Comparison of ENCODE assay signal across 15 cellular contexts in genomic region chr3:47002490-47003410, GRCh38. TPM values are rescaled to one million over a fixed set of nuclear protein-coding genes. Genes with fewer than 3 reads are reported as not detected.
A peak's percentile ranks its signal among the peaks of the same experiment; 100 is the strongest.
DNase-seq lines count a peak whose midpoint lies in the region; ATAC-seq and TF ChIP-seq lines count a peak whose summit lies in the region.
"Had no signal": no experiment of that assay in that cellular context is flagged by ENCODE, and none has a peak within 500 bp of the region (broad histone marks: within the 10 kb centered on the region; RNA-seq: fewer than 3 reads in every experiment).

No MANE protein-coding gene starts in this region.

- H3K23ac ChIP-seq in mesendoderm (ENCODE audit: low read length): no peak overlapping the region

- H3K4me3 ChIP-seq in brain microvascular endothelial cell (ENCODE audit: low read depth, low read length) (no peak overlapping the region), mesendoderm (ENCODE audit: low read length) (no peak overlapping the region)
- H3K4me3 ChIP-seq: breast epithelium, PC-9 had no signal

- no peak overlapping the region for H3K27ac ChIP-seq in brain microvascular endothelial cell
- no peak overlapping the region for H3K27ac ChIP-seq in mesendoderm (ENCODE audit: low read depth, low read length)
- H3K27ac ChIP-seq: breast epithelium, C4-2B, PC-9 had no signal

- TF ChIP-seq CTCF in Calu3 (IDR thresholded peaks at IDR 0.05; ENCODE audit: unreplicated experiment) (no peak), GM10266 (IDR thresholded peaks at IDR 0.05; ENCODE audit: control insufficient read depth, insufficient read depth, low read depth, missing control alignments) (peak; percentile 18), brain microvascular endothelial cell (IDR thresholded peaks at IDR 0.05; ENCODE audit: low read depth, low read length, missing control alignments) (peak; percentile 24)

- no peaks in the 10 kb centered on the region for H3K79me2 ChIP-seq in mesendoderm (ENCODE audit: control insufficient read depth, insufficient read depth, low read length)

- DNase-seq in Calu3: no peak
- no peak for DNase-seq in GM10266 (ENCODE audit: extremely low spot score)
- DNase-seq in brain microvascular endothelial cell: no peak
- peak; percentile 67 for DNase-seq in mesendoderm
- no peak for DNase-seq in OCI-M2 (lab: John Stamatoyannopoulos, UW; ENCODE audit: unreplicated experiment)
- DNase-seq in hypothalamus (lab: John Stamatoyannopoulos, UW): no peak
- DNase-seq: activated naive CD4-positive, alpha-beta T cell; effector memory CD8-positive, alpha-beta T cell; NCI-H2081; NCI-H526 treated with DMSO at 0.1 percent for 48 hours; nucleus accumbens; PC-9 had no signal

- H3K18ac ChIP-seq in mesendoderm (ENCODE audit: low read length): no peak overlapping the region

- no peak overlapping the region for H3K4me3 Mint-ChIP-seq in Calu3 (ENCODE audit: low read depth, unreplicated experiment)
- H3K4me3 Mint-ChIP-seq: effector memory CD8-positive, alpha-beta T cell had no signal

- no peak overlapping the region for H3K4ac ChIP-seq in mesendoderm (ENCODE audit: low read depth, low read length)

- no peak overlapping the region for H3K56ac ChIP-seq in mesendoderm (ENCODE audit: low read length)

- peaks cover 11% of the 10 kb centered on the region for H3K36me3 ChIP-seq in brain microvascular endothelial cell (replicated peaks)
- no peaks in the 10 kb centered on the region for H3K36me3 ChIP-seq in mesendoderm (ENCODE audit: control insufficient read depth, insufficient read depth, low read length)

- in situ Hi-C loops in brain microvascular endothelial cell (cut with HindIII; ENCODE audit: low pct_ligation_motif_present, low sequenced_read_pairs): no loop called here

- H3K9ac ChIP-seq in mesendoderm (ENCODE audit: low read length): no peak overlapping the region

- TSS peak; percentile 7 for BruUV-seq in Calu3 (replicated peaks; lab: Mats Ljungman, UMichigan)

- H3K4me1 ChIP-seq in mesendoderm (ENCODE audit: control insufficient read depth, low read depth, low read length): no peaks in the 10 kb centered on the region
- H3K4me1 ChIP-seq: breast epithelium had no signal

- no peaks in the 10 kb centered on the region for H3K4me1 Mint-ChIP-seq in Calu3 (ENCODE audit: low read depth, unreplicated experiment)

- no peak overlapping the region for H4K5ac ChIP-seq in mesendoderm (ENCODE audit: low read length)

- H3K27ac Mint-ChIP-seq in Calu3 (ENCODE audit: unreplicated experiment): no peak overlapping the region

- peaks cover 47% of the 10 kb centered on the region for H3K36me3 Mint-ChIP-seq in Calu3 (ENCODE audit: insufficient read depth, unreplicated experiment)

- H3K4me2 ChIP-seq in mesendoderm (ENCODE audit: low read length): no peak overlapping the region
- H3K4me2 ChIP-seq: PC-9 had no signal

- H2BK5ac ChIP-seq in mesendoderm (ENCODE audit: low read length): no peak overlapping the region

- ATAC-seq in GM21529 (IDR thresholded peaks at IDR 0.05; ENCODE audit: unreplicated experiment): no peak
- ATAC-seq: effector memory CD8-positive, alpha-beta T cell had no signal

- H3K79me1 ChIP-seq in mesendoderm (ENCODE audit: low read length): no peaks in the 10 kb centered on the region

- H4K8ac ChIP-seq in mesendoderm (ENCODE audit: low read depth, low read length): no peak overlapping the region

- H2BK15ac ChIP-seq in mesendoderm (replicated peaks; ENCODE audit: low read depth): no peak overlapping the region

- no peak overlapping the region for H2BK120ac ChIP-seq in mesendoderm (ENCODE audit: low read depth, low read length)

- H3K27me3 Mint-ChIP-seq in Calu3 (ENCODE audit: unreplicated experiment): no peaks in the 10 kb centered on the region
- H3K27me3 Mint-ChIP-seq: effector memory CD8-positive, alpha-beta T cell had no signal

- no peaks in the 10 kb centered on the region for H3K9me3 Mint-ChIP-seq in Calu3 (ENCODE audit: low read depth, unreplicated experiment)
- H3K9me3 Mint-ChIP-seq: effector memory CD8-positive, alpha-beta T cell had no signal

- no CpG with 5 or more reads among the region's 36 CpGs for WGBS in mesendoderm (ENCODE audit: extremely low coverage, insufficient coverage, low lambda C conversion rate)

- CTCF ChIA-PET in Calu3 (lab: Charles Lee): interaction anchor here (0.5 kb wide), 1 partner anchor 312 kb away, joined by 3 read pairs; no protein-coding TSS in a partner anchor

- no peak overlapping the region for H2AK5ac ChIP-seq in mesendoderm (ENCODE audit: low read length)

- H3K27me3 ChIP-seq in brain microvascular endothelial cell (replicated peaks) (no peaks in the 10 kb centered on the region), mesendoderm (ENCODE audit: insufficient read depth, low read length, poor library complexity) (no peaks in the 10 kb centered on the region)
- H3K27me3 ChIP-seq: breast epithelium had no signal

- intact Hi-C loops in Calu3 (cut with micrococcal nuclease; ENCODE audit: unreplicated experiment): no loop called here

RNA-seq across cellular contexts. Expression of gene NBEAL2, which starts 23.3 kb away (rescaled TPM):
- total RNA-seq in Calu3 (2022): 115 and 143 TPM in 2 replicates
- 11.0 TPM for polyA plus RNA-seq in mesendoderm (2013, experiment 1 of 2)
- 11.0 TPM for polyA plus RNA-seq in mesendoderm (2013, experiment 2 of 2)

RNA-seq across cellular contexts. Expression of gene CCDC12, which starts 26.2 kb away (rescaled TPM):
- total RNA-seq in Calu3 (2022): 47.3 and 47.5 TPM in 2 replicates
- polyA plus RNA-seq in mesendoderm (2013, experiment 1 of 2): 49.1 TPM
- polyA plus RNA-seq in mesendoderm (2013, experiment 2 of 2): 48.9 TPM
